Comparison of ENCODE assay signal across 8 cellular contexts in genomic region chr1:28508435-28508754, GRCh38. TPM values are rescaled to one million over a fixed set of nuclear protein-coding genes. Genes with fewer than 3 reads are reported as not detected.
DNase-seq lines count a peak whose midpoint lies in the region; ATAC-seq, FAIRE-seq and TF ChIP-seq lines count a peak whose summit lies in the region.

No MANE protein-coding gene starts in this region.

- H3K27ac ChIP-seq in SJCRH30 (peak overlapping the region; percentile 87), skin epidermis (peak overlapping the region in 19 of 21 experiments; percentile 37 to 96 (median 89))

- ATAC-seq in GM21717 (IDR thresholded peaks at IDR 0.05; ENCODE audit: unreplicated experiment), result no peak

- 0 out of 2 replicates have a peak, but pooled peaks cover 4% of the 10 kb centered on the region for H3K9me3 ChIP-seq in SJCRH30 (replicated peaks)

- TF ChIP-seq POLR2A in GM15510 (IDR thresholded peaks at IDR 0.05; ENCODE audit: borderline replicate concordance, extremely low read depth, insufficient read length), result peak; percentile 45

- peak in 1 of 2 experiments; percentile 38 for DNase-seq in SJCRH30
- DNase-seq in epithelial cell of esophagus (ENCODE audit: low read depth), result no peak
- DNase-seq in HPDE6-E6E7 (ENCODE audit: extremely low spot score), result no peak
- no peak for DNase-seq in GM19239 (ENCODE audit: insufficient read length, low spot score)
- no peak for DNase-seq in dedifferentiated amniotic fluid mesenchymal stem cell (ENCODE audit: extremely low spot score)

- peaks cover 33% of the 10 kb centered on the region for H3K4me1 ChIP-seq in SJCRH30

- H3K4me3 ChIP-seq in SJCRH30 (peak overlapping the region; percentile 82), epithelial cell of esophagus (ENCODE audit: low read length) (peak overlapping the region; percentile 98), skin epidermis (peak overlapping the region; percentile 65 to 86 (median 83))

- FAIRE-seq in GM19239 (lab: Jason Lieb, UNC), result no peak

- H3K36me3 ChIP-seq in SJCRH30, result peaks cover 72% of the 10 kb centered on the region

- TF ChIP-seq CTCF in epithelial cell of esophagus (IDR thresholded peaks at IDR 0.05; ENCODE audit: insufficient read depth, low read depth, low read length, missing control alignments), result no peak

- H3K27me3 ChIP-seq in SJCRH30, result peaks cover 14% of the 10 kb centered on the region

RNA-seq across cellular contexts. Expression of gene RCC1, which starts 2.6 kb away (rescaled TPM):
- 70.1 and 70.2 TPM in 2 replicates for total RNA-seq in SJCRH30 (2014; rRNA removed; shearing (Covaris generic))

RNA-seq across cellular contexts. Expression of gene TRNAU1AP, which starts 44.5 kb away (rescaled TPM):
- total RNA-seq in SJCRH30 (2014; rRNA removed; shearing (Covaris generic)), result 24.7 and 28.4 TPM in 2 replicates
